1 cellular context compared by ENCODE assay signal in the genomic region with DNA sequence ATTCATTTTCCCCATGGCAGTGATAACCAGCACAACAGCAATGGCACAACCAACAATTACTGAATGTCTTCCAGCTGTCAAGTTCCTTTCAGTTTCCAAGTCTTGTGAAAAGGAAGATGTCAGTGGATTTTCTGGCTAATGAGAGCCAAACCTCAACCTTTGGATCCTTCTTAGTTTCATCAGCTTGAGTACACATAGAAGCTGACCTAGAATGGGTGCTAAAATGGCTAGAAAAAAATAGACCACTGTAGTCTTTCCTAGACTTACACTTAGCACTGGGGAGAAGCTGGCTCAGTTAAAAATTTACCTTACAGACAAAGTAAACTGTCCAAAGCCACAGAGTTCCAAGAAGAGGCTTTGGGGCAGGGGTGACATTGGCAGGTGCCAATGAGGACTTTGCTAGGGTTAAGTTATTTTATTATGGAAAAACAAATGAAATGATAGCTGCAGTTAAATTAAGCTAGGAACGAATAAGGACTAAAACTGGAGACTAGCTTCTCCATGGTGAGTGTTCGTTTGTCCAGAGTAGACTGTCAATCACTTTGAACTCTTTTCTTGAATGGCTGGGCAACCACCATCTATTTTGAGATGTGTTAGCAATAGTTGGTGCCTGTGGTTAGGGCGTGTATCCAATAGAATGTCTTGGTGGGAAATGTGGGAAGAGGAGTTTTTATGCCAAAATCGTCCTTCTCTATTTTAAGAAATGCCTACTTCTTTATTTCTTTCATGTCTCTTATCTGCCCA.
TF ChIP-seq lines count a peak whose summit lies in the region.

No MANE protein-coding gene starts in this region.

TF ChIP-seq in SK-N-SH treated with all-trans-retinoic acid at 6 μM for 48 hours, 23 proteins besides CTCF, POLR2A, EP300 and RAD21 (continued from another document):
- TF ChIP-seq CSRNP3 (CRISPR knock-in tag; IDR thresholded peaks at IDR 0.05), result no peak
- TF ChIP-seq ZNF565 (CRISPR knock-in tag; conservative IDR thresholded peaks at IDR 0.05; ENCODE audit: low read depth), result no peak
- no peak for TF ChIP-seq PATZ1 (CRISPR knock-in tag; IDR thresholded peaks at IDR 0.05; ENCODE audit: borderline replicate concordance)
- TF ChIP-seq ISL1 (CRISPR knock-in tag; IDR thresholded peaks at IDR 0.05), result no peak
- TF ChIP-seq ZNF70 (CRISPR knock-in tag; IDR thresholded peaks at IDR 0.05), result no peak
- TF ChIP-seq, protein P1, sequence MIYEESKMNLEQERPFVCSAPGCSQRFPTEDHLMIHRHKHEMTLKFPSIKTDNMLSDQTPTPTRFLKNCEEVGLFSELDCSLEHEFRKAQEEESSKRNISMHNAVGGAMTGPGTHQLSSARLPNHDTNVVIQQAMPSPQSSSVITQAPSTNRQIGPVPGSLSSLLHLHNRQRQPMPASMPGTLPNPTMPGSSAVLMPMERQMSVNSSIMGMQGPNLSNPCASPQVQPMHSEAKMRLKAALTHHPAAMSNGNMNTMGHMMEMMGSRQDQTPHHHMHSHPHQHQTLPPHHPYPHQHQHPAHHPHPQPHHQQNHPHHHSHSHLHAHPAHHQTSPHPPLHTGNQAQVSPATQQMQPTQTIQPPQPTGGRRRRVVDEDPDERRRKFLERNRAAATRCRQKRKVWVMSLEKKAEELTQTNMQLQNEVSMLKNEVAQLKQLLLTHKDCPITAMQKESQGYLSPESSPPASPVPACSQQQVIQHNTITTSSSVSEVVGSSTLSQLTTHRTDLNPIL (CRISPR knock-in tag; IDR thresholded peaks at IDR 0.05; ENCODE audit: low read depth), result no peak
- no peak for TF ChIP-seq ZNF8 (CRISPR knock-in tag; IDR thresholded peaks at IDR 0.05)
- TF ChIP-seq RARB (CRISPR knock-in tag; IDR thresholded peaks at IDR 0.05), result no peak
